ENCODE assay signal across 11 cellular contexts in genomic region chr1:27637052-27637451, GRCh38. TPM values are rescaled to one million over a fixed set of nuclear protein-coding genes. Genes with fewer than 3 reads are reported as not detected.
DNase-seq lines count a peak whose midpoint lies in the region; ATAC-seq and TF ChIP-seq lines count a peak whose summit lies in the region.
"Had no signal": no experiment of that assay in that cellular context is flagged by ENCODE, and none has a peak within 500 bp of the region (broad histone marks: within the 10 kb centered on the region; RNA-seq: fewer than 3 reads in every experiment).

No MANE protein-coding gene starts in this region.

- H3K27ac ChIP-seq in DND-41 (ENCODE audit: low read length), result peak overlapping the region; percentile 93

- H3K4me1 ChIP-seq in DND-41 (ENCODE audit: insufficient read depth, low read length) (peaks cover 64% of the 10 kb centered on the region), HAP-1 (no peaks in the 10 kb centered on the region)

- in situ Hi-C loops in HAP-1 (cut with MboI; ENCODE audit: low sequenced_read_pairs), result no loop called here

- H3K9me3 ChIP-seq in DND-41 (ENCODE audit: insufficient read depth, low read length, severe bottlenecking) (no peaks in the 10 kb centered on the region), HAP-1 (no peaks in the 10 kb centered on the region)

- no peaks in the 10 kb centered on the region for H3K36me3 ChIP-seq in DND-41 (ENCODE audit: insufficient read depth, low read length)
- H3K36me3 ChIP-seq in HAP-1 (replicated peaks), result no peaks in the 10 kb centered on the region

- H3K27ac Mint-ChIP-seq in activated T-cell treated with anti-CD3 and anti-CD28 coated beads, Interleukin-2, amount 50 U/mL, for 24 hours, result peak overlapping the region; percentile 80
- peak overlapping the region; percentile 89 to 92 for H3K27ac Mint-ChIP-seq in natural killer cell

- H3K4me3 Mint-ChIP-seq in activated T-cell treated with anti-CD3 and anti-CD28 coated beads, Interleukin-2, amount 50 U/mL, for 24 hours, result no peak overlapping the region
- no peak overlapping the region for H3K4me3 Mint-ChIP-seq in natural killer cell

- H3K27me3 ChIP-seq in DND-41 (ENCODE audit: insufficient read depth, low read length, poor library complexity), result no peaks in the 10 kb centered on the region
- H3K27me3 ChIP-seq in HAP-1 (ENCODE audit: low read depth), result no peaks in the 10 kb centered on the region

- intact Hi-C loops in natural killer cell (cut with micrococcal nuclease), result no loop called here

- H3K9me3 Mint-ChIP-seq in activated T-cell treated with anti-CD3 and anti-CD28 coated beads, Interleukin-2, amount 50 U/mL, for 24 hours, result no peaks in the 10 kb centered on the region
- H3K9me3 Mint-ChIP-seq in natural killer cell, result no peaks in the 10 kb centered on the region

- no peaks in the 10 kb centered on the region for H4K20me1 ChIP-seq in DND-41 (ENCODE audit: insufficient read depth, low read length)

- peak overlapping the region; percentile 48 for H3K9ac ChIP-seq in DND-41 (ENCODE audit: low read depth, low read length)

- H3K27me3 Mint-ChIP-seq in activated T-cell treated with anti-CD3 and anti-CD28 coated beads, Interleukin-2, amount 50 U/mL, for 24 hours, result no peaks in the 10 kb centered on the region
- H3K27me3 Mint-ChIP-seq in natural killer cell (ENCODE audit: low read depth in 2 of 2), result no peaks in the 10 kb centered on the region

- H3K4me3 ChIP-seq in DND-41 (ENCODE audit: low read depth in 1 of 2, low read length in 2 of 2), result no peak overlapping the region
- no peak overlapping the region for H3K4me3 ChIP-seq in HAP-1

- H3K4me1 Mint-ChIP-seq in activated T-cell treated with anti-CD3 and anti-CD28 coated beads, Interleukin-2, amount 50 U/mL, for 24 hours (ENCODE audit: low read depth), result peaks cover 48% of the 10 kb centered on the region
- peaks cover 25 to 61% of the 10 kb centered on the region in 2 donors for H3K4me1 Mint-ChIP-seq in natural killer cell

- H3K36me3 Mint-ChIP-seq in activated T-cell treated with anti-CD3 and anti-CD28 coated beads, Interleukin-2, amount 50 U/mL, for 24 hours (ENCODE audit: low read depth), result no peaks in the 10 kb centered on the region
- H3K36me3 Mint-ChIP-seq in natural killer cell, result no peaks in the 10 kb centered on the region

- TF ChIP-seq CTCF in DND-41 (IDR thresholded peaks at IDR 0.05; ENCODE audit: borderline replicate concordance, extremely low read depth, low read length, poor library complexity, severe bottlenecking) (no peak), natural killer cell (IDR thresholded peaks at IDR 0.05) (no peak)

- DNase-seq in DND-41, result no peak
- DNase-seq in activated T-cell treated with anti-CD3 and anti-CD28 coated beads, Interleukin-2, amount 50 U/mL, for 24 hours, result peak; percentile 66
- no peak for DNase-seq in natural killer cell
- no peak for DNase-seq in HAP-1 (ENCODE audit: low spot score in 2 of 2)
- no peak for DNase-seq in T1000 (lab: John Stamatoyannopoulos, UW)
- DNase-seq in occipital lobe (lab: John Stamatoyannopoulos, UW), result no peak
- DNase-seq: activated gamma-delta T cell treated with Interleukin-2 at 50 U/mL for 16 hours, EL, SIG-M5 had no signal

- peak overlapping the region; percentile 54 for H2AFZ ChIP-seq in DND-41 (ENCODE audit: low read depth, low read length)

- H3K4me2 ChIP-seq in DND-41 (ENCODE audit: insufficient read depth, low read length), result peak overlapping the region; percentile 15; the same call in 1 of the 2 replicates

- no peaks in the 10 kb centered on the region for H3K79me2 ChIP-seq in DND-41 (ENCODE audit: insufficient read depth, low read length)

- no peak for ATAC-seq in DND-41 (ENCODE audit: insufficient read depth, low read depth)
- ATAC-seq in GM19351 (IDR thresholded peaks at IDR 0.05; ENCODE audit: unreplicated experiment), result peak; percentile 39
- ATAC-seq in natural killer cell, result peak; percentile 31 to 54 (median 36)
- ATAC-seq in HG03354 (IDR thresholded peaks at IDR 0.05; ENCODE audit: poor library complexity, severe bottlenecking, unreplicated experiment), result no peak

RNA-seq across cellular contexts. Expression of gene FGR, which starts 2.1 kb away (rescaled TPM):
- total RNA-seq in natural killer cell (100 to 1,000 TPM; 353 to 452 (median 362) TPM), occipital lobe (0.78 TPM)

RNA-seq across cellular contexts. Expression of gene AHDC1, which starts 33.1 kb away (rescaled TPM):
- total RNA-seq in natural killer cell (10 to 100 TPM; 39.6 to 67.0 (median 47.0) TPM), occipital lobe (11.9 TPM)

RNA-seq across cellular contexts. Expression of gene IFI6, which starts 34.9 kb away (rescaled TPM):
- total RNA-seq in natural killer cell, result 10 to 100 TPM; 26.7 to 36.0 (median 34.8) TPM
- 34.5 TPM for total RNA-seq in occipital lobe

Comparison
In these comparisons a context has a peak if more than half of its experiments do, and no peak if none do; other contexts are left out.
1. ATAC-seq: peak in GM19351 (single experiment) and natural killer cell (3 of 3); none in DND-41 (single experiment) and HG03354 (single experiment).
2. RNA of gene FGR, which starts 2.1 kb away (total RNA-seq): 353 to 452 TPM in natural killer cell; 0.78 TPM in occipital lobe (single experiment); every median in the first group is over 100 times any median in the second.